11 cellular contexts compared by ENCODE assay signal in the genomic region with DNA sequence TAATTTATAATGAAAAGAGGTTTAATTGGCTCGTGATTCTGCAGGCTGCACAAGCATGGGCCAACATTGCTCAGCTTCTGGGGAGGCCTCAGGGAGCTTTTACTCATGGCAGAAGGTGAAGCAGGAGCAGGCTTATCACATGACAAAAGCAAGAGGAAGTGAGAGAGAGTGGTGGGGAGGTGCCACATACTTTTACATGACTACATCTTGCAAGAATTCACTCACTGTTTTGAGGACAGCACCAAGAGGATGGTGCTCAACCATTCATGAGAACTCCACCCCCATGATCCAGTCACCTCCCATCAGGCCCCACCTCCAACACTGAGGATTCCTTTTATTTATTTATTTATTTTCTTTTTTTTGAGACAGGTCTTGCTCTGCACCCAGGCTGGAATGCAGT. TPM values are rescaled to one million over a fixed set of nuclear protein-coding genes. Genes with fewer than 3 reads are reported as not detected.
DNase-seq lines count a peak whose midpoint lies in the region; ATAC-seq and TF ChIP-seq lines count a peak whose summit lies in the region.
"Had no signal": no experiment of that assay in that cellular context is flagged by ENCODE, and none has a peak within 500 bp of the region (broad histone marks: within the 10 kb centered on the region; RNA-seq: fewer than 3 reads in every experiment).

No MANE protein-coding gene starts in this region.

- H3K4me3 ChIP-seq in retinal pigment epithelial cell (ENCODE audit: low read length) (no peak overlapping the region), uterus (no peak overlapping the region)
- H3K4me3 ChIP-seq: spleen had no signal

- H3K4me1 Mint-ChIP-seq in activated CD4-positive, alpha-beta T cell treated with anti-CD3 and anti-CD28 coated beads, Interleukin-2, amount 10 ng/mL, durations not matched to agents 7 days and 5 days, result peaks cover 17% of the 10 kb centered on the region

- TF ChIP-seq CTCF in retinal pigment epithelial cell (conservative IDR thresholded peaks at IDR 0.05; ENCODE audit: low read depth, low read length) (no peak), uterus (IDR thresholded peaks at IDR 0.05) (no peak)

- ATAC-seq in HG02798 (IDR thresholded peaks at IDR 0.05; ENCODE audit: poor library complexity, unreplicated experiment), result no peak
- ATAC-seq: Panc1 had no signal

- intact Hi-C loops in uterus (cut with DNase I; ENCODE audit: low total_unique reads), result no loop called here

- H3K27ac Mint-ChIP-seq in activated CD4-positive, alpha-beta T cell treated with anti-CD3 and anti-CD28 coated beads, Interleukin-2, amount 10 ng/mL, durations not matched to agents 7 days and 5 days, result peak overlapping the region; percentile 9

- no peak for DNase-seq in activated CD4-positive, alpha-beta T cell treated with anti-CD3 and anti-CD28 coated beads, Interleukin-2, amount 10 ng/mL, durations not matched to agents 7 days and 5 days
- no peak for DNase-seq in activated CD4-positive, alpha-beta T cell treated with anti-CD3 and anti-CD28 coated beads for 1 hour
- peak; percentile 53 for DNase-seq in NCI-H460 (ENCODE audit: extremely low read depth, low read depth)
- DNase-seq in dermis blood vessel endothelial cell, result peak; percentile 51
- DNase-seq in retinal pigment epithelial cell (ENCODE audit: low read depth), result peak; percentile 53
- DNase-seq in uterus, result no peak
- DNase-seq in 8988T, result no peak
- DNase-seq: AML-193, spleen had no signal

- H3K36me3 Mint-ChIP-seq in activated CD4-positive, alpha-beta T cell treated with anti-CD3 and anti-CD28 coated beads, Interleukin-2, amount 10 ng/mL, durations not matched to agents 7 days and 5 days (ENCODE audit: low read depth), result no peaks in the 10 kb centered on the region

- no peak for TF ChIP-seq POLR2A in uterus (IDR thresholded peaks at IDR 0.05)

- H3K27me3 ChIP-seq in uterus, result no peaks in the 10 kb centered on the region
- H3K27me3 ChIP-seq: spleen had no signal

- H3K27me3 Mint-ChIP-seq in activated CD4-positive, alpha-beta T cell treated with anti-CD3 and anti-CD28 coated beads, Interleukin-2, amount 10 ng/mL, durations not matched to agents 7 days and 5 days, result peaks cover 2% of the 10 kb centered on the region

- CTCF ChIA-PET in activated CD4-positive, alpha-beta T cell treated with anti-CD3 and anti-CD28 coated beads, Interleukin-2, amount 10 ng/mL, durations not matched to agents 7 days and 5 days (lab: Charles Lee), result no interaction called here

- H3K4me1 ChIP-seq in uterus, result no peaks in the 10 kb centered on the region

- H3K27ac ChIP-seq in uterus, result no peak overlapping the region
- H3K27ac ChIP-seq: spleen had no signal

- no peak overlapping the region for H3K4me3 Mint-ChIP-seq in activated CD4-positive, alpha-beta T cell treated with anti-CD3 and anti-CD28 coated beads, Interleukin-2, amount 10 ng/mL, durations not matched to agents 7 days and 5 days

- peaks cover 2% of the 10 kb centered on the region for H3K9me3 Mint-ChIP-seq in activated CD4-positive, alpha-beta T cell treated with anti-CD3 and anti-CD28 coated beads, Interleukin-2, amount 10 ng/mL, durations not matched to agents 7 days and 5 days

- no peaks in the 10 kb centered on the region for H3K36me3 ChIP-seq in uterus
- H3K36me3 ChIP-seq: spleen had no signal

- H3K9me3 ChIP-seq in uterus, result no peaks in the 10 kb centered on the region
- H3K9me3 ChIP-seq: spleen had no signal

- POLR2A ChIA-PET in activated CD4-positive, alpha-beta T cell treated with anti-CD3 and anti-CD28 coated beads, Interleukin-2, amount 10 ng/mL, durations not matched to agents 7 days and 5 days (lab: Charles Lee), result no interaction called here

RNA-seq across cellular contexts. Expression of a gene that starts 5.5 kb away (rescaled TPM):
- total RNA-seq in activated CD4-positive, alpha-beta T cell treated with anti-CD3 and anti-CD28 coated beads, Interleukin-2, amount 10 ng/mL, durations not matched to agents 7 days and 5 days, result 10 to 100 TPM; 52.7 to 56.0 TPM
- 20.6 and 21.0 TPM in 2 replicates for total RNA-seq in NCI-H460 (2014; rRNA removed; shearing (Covaris generic))
- polyA plus RNA-seq in NCI-H460 (2014; cell fraction: nucleus; rRNA removed), result 33.3 and 39.5 TPM in 2 replicates
- total RNA-seq in dermis blood vessel endothelial cell, result 61.8 and 77.2 TPM in 2 replicates
- total RNA-seq in uterus, result 10 to 100 TPM; 21.3 to 70.2 (median 30.7) TPM

RNA-seq across cellular contexts. Expression of a gene that starts 57.5 kb away (rescaled TPM):
- total RNA-seq in activated CD4-positive, alpha-beta T cell treated with anti-CD3 and anti-CD28 coated beads, Interleukin-2, amount 10 ng/mL, durations not matched to agents 7 days and 5 days, result 1 to 10 TPM; 1.8 to 2.2 TPM
- 0.12 TPM in 1 of 2 replicates, not detected in the other for total RNA-seq in NCI-H460 (2014; rRNA removed; shearing (Covaris generic))
- polyA plus RNA-seq in NCI-H460 (2014; cell fraction: nucleus; rRNA removed), result 0.02 and 0.15 TPM in 2 replicates
- total RNA-seq in dermis blood vessel endothelial cell, result 0.33 and 1.7 TPM in 2 replicates
- 1 to 10 TPM in 2 of 4 donors, under 1 TPM in 1, not detected in 1; 0.29 to 2.1 (median 1.6) TPM for total RNA-seq in uterus

Comparison
In these comparisons a context has a peak if more than half of its experiments do, and no peak if none do; other contexts are left out.
1. DNase-seq: peak in NCI-H460 (single experiment), dermis blood vessel endothelial cell (single experiment) and retinal pigment epithelial cell (single experiment); none in activated CD4-positive, alpha-beta T cell treated with anti-CD3 and anti-CD28 coated beads, Interleukin-2, amount 10 ng/mL, durations not matched to agents 7 days and 5 days (single experiment), activated CD4-positive, alpha-beta T cell treated with anti-CD3 and anti-CD28 coated beads for 1 hour (single experiment), uterus (0 of 2) and 8988T (single experiment).